18 cellular contexts compared by ENCODE assay signal in genomic region chr2:127045792-127046501, GRCh38.
A peak's percentile ranks its signal among the peaks of the same experiment; 100 is the strongest.
DNase-seq lines count a peak whose midpoint lies in the region; ATAC-seq, FAIRE-seq and TF ChIP-seq lines count a peak whose summit lies in the region.
"Had no signal": no experiment of that assay in that cellular context is flagged by ENCODE, and none has a peak within 500 bp of the region (broad histone marks: within the 10 kb centered on the region; RNA-seq: fewer than 3 reads in every experiment).

No MANE protein-coding gene starts in this region.

- no peak for ATAC-seq in HG02885 (IDR thresholded peaks at IDR 0.05; ENCODE audit: poor library complexity, unreplicated experiment)
- ATAC-seq: activated T-cell treated with anti-CD3 and anti-CD28 coated beads, Interleukin-2, amount 50 U/mL, for 4 hours; GM12878 had no signal

- intact Hi-C loops in kidney (cut with DNase I) (no loop called here), spleen (cut with DNase I; ENCODE audit: low total_unique reads) (no loop called here)

- H3K27me3 ChIP-seq in adipocyte (replicated peaks; ENCODE audit: control insufficient read depth, insufficient read depth, low read length) (no peaks in the 10 kb centered on the region), spleen (replicated peaks in 1 of 7) (no peaks in the 10 kb centered on the region), brain microvascular endothelial cell (replicated peaks) (no peaks in the 10 kb centered on the region)
- H3K27me3 ChIP-seq: MG63 had no signal

- H3K27ac ChIP-seq in kidney (ENCODE audit: low read depth in 2 of 2, low read length in 2 of 2): no peak overlapping the region
- H3K27ac ChIP-seq in spleen: no peak overlapping the region
- no peak overlapping the region for H3K27ac ChIP-seq in brain microvascular endothelial cell
- H3K27ac ChIP-seq: PC-9 had no signal

- TF ChIP-seq CTCF in kidney (IDR thresholded peaks at IDR 0.05; ENCODE audit: borderline replicate concordance, extremely low read depth, insufficient read depth) (no peak), spleen (IDR thresholded peaks at IDR 0.05 in 8 of 11, conservative IDR thresholded peaks at IDR 0.05 in 3 of 11) (no peak), brain microvascular endothelial cell (IDR thresholded peaks at IDR 0.05; ENCODE audit: low read depth, low read length, missing control alignments) (no peak)

- H3K9me3 ChIP-seq in adipocyte (ENCODE audit: control insufficient read depth, low read length) (no peaks in the 10 kb centered on the region), kidney (ENCODE audit: control insufficient read depth in 1 of 2, low read length in 2 of 2) (no peaks in the 10 kb centered on the region), spleen (no peaks in the 10 kb centered on the region)
- H3K9me3 ChIP-seq: MG63 had no signal

- TF ChIP-seq POLR2A in spleen (IDR thresholded peaks at IDR 0.05): no peak

- peaks cover 8% of the 10 kb centered on the region for H3K36me3 ChIP-seq in adipocyte (ENCODE audit: control insufficient read depth, insufficient read depth, low read length, severe bottlenecking)
- H3K36me3 ChIP-seq in kidney (ENCODE audit: control insufficient read depth in 1 of 2, insufficient read depth in 2 of 2, low read length in 2 of 2): peaks cover 0 to 3% of the 10 kb centered on the region in 2 donors
- H3K36me3 ChIP-seq in spleen: peaks cover 6 to 41% (median 16%) of the 10 kb centered on the region in 6 donors
- H3K36me3 ChIP-seq in brain microvascular endothelial cell (replicated peaks): no peaks in the 10 kb centered on the region
- H3K36me3 ChIP-seq: MG63 had no signal

- H3K9ac ChIP-seq in adipocyte (ENCODE audit: low read length) (peak overlapping the region; percentile 77), kidney (ENCODE audit: low read length in 2 of 2) (no peak overlapping the region)

- FAIRE-seq in kidney (lab: Jason Lieb, UNC): no peak
- FAIRE-seq: A204.1, GM12878, urothelium cell line had no signal

- DNase-seq in activated CD8-positive, alpha-beta memory T cell treated with anti-CD3 and anti-CD28 coated beads, Interleukin-2, amount 50 U/mL, for 48 hours: peak; percentile 45
- no peak for DNase-seq in activated CD8-positive, alpha-beta memory T cell treated with anti-CD3 and anti-CD28 coated beads, Interleukin-2, amount 50 U/mL, for 4 hours
- no peak for DNase-seq in adipocyte (ENCODE audit: low read depth)
- DNase-seq in kidney: peak; percentile 74
- peak; percentile 75 for DNase-seq in spleen
- no peak for DNase-seq in brain microvascular endothelial cell
- DNase-seq in amniotic stem cell (lab: John Stamatoyannopoulos, UW): no peak
- DNase-seq: activated T-cell treated with anti-CD3 and anti-CD28 coated beads, Interleukin-2, amount 50 U/mL, for 4 hours; CD4-positive, alpha-beta T cell; MG63; NCI-H2029 treated with DMSO at 0.1 percent for 48 hours; NCI-H69; PC-9; stimulated activated CD4-positive, alpha-beta T cell treated with anti-CD3 and anti-CD28 coated beads, Interleukin-2, amount 100 ng/mL, for 48 hours had no signal

- 83 to 90% (median 85%) methylated on average over 15 to 20 of the region's 20 CpGs for WGBS in spleen, 5 donors

- H3K4me3 ChIP-seq in adipocyte (ENCODE audit: low read length) (peak overlapping the region; percentile 20), kidney (ENCODE audit: low read length in 2 of 2) (no peak overlapping the region), spleen (no peak overlapping the region), brain microvascular endothelial cell (ENCODE audit: low read depth, low read length) (no peak overlapping the region)
- H3K4me3 ChIP-seq: GM12878, MG63, PC-9 had no signal

- peaks cover 15% of the 10 kb centered on the region for H3K4me1 ChIP-seq in adipocyte (ENCODE audit: control insufficient read depth, insufficient read depth, low read length)
- H3K4me1 ChIP-seq in kidney (ENCODE audit: control insufficient read depth in 1 of 2, insufficient read depth in 1 of 2, low read depth in 1 of 2, low read length in 2 of 2): peaks cover 0 to 2% of the 10 kb centered on the region in 2 donors
- peaks cover 0 to 14% (median 11%) of the 10 kb centered on the region in 6 donors for H3K4me1 ChIP-seq in spleen

- in situ Hi-C loops in brain microvascular endothelial cell (cut with HindIII; ENCODE audit: low pct_ligation_motif_present, low sequenced_read_pairs): no loop called here

Comparison
In these comparisons a context has a peak if more than half of its experiments do, and no peak if none do; other contexts are left out.
1. DNase-seq: peak in activated CD8-positive, alpha-beta memory T cell treated with anti-CD3 and anti-CD28 coated beads, Interleukin-2, amount 50 U/mL, for 48 hours (single experiment), kidney (single experiment) and spleen (single experiment); none in activated CD8-positive, alpha-beta memory T cell treated with anti-CD3 and anti-CD28 coated beads, Interleukin-2, amount 50 U/mL, for 4 hours (single experiment), adipocyte (single experiment), brain microvascular endothelial cell (single experiment) and amniotic stem cell (single experiment).